Comparison of ENCODE assay signal across 8 cellular contexts in the genomic region with DNA sequence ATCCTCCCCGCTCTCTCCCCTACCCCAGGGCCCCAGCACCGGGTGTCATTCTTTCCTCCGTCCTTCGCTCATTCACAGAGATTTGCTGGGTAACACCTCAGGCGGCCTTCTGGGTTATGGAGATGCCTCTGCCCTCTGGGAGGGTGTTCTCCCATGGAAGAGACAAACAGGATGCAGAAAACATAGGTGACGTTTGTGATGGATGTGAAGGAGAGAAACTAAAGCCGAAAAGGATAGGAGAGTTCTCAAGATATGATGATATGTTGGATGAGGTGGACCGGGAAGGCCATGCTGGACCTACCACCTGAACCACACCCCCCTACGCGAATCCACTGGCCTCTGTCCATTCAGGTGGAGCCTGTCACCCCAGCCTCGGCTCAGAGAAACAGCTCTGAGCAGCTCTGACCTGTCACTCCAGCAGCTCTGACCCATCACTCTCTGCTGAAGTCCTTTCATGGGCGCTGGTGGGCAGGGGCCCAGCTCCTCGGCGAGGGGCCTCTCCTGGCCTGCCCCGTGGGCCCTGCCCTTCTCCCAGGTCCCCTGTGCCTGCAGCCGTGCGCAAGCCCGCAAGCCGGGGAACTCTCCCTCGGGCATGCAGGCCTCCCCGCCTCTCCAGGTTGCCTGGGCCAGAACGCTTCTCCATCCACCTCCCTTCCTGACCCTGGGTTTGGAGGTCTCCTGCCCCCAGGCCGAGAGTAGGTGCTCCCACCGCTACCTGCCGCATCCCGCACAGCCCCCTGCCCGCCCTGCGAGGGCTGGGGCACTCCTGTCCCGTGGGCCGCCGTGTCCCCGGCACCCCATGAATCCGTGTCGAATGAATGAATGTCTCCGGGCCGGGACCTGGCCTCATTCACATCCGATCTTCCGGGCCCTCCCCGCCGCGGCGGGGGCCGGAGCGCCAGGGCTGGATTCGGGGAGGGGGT. TPM values are rescaled to one million over a fixed set of nuclear protein-coding genes. Genes with fewer than 3 reads are reported as not detected.
A peak's percentile ranks its signal among the peaks of the same experiment; 100 is the strongest.
DNase-seq lines count a peak whose midpoint lies in the region; ATAC-seq and TF ChIP-seq lines count a peak whose summit lies in the region.

No MANE protein-coding gene starts in this region.

- WGBS in prostate gland, result 31% methylated on average over 45 of the region's 45 CpGs

- H3K27me3 Mint-ChIP-seq in T-cell, result peaks cover 16 to 31% of the 10 kb centered on the region in 2 donors

- no peak for TF ChIP-seq CTCF in fibroblast of the aortic adventitia (IDR thresholded peaks at IDR 0.05; ENCODE audit: insufficient read depth, low read length)
- TF ChIP-seq CTCF in prostate gland (IDR thresholded peaks at IDR 0.05), result no peak
- no peak for TF ChIP-seq CTCF in GM13977 (IDR thresholded peaks at IDR 0.05; ENCODE audit: extremely low read depth, insufficient read depth, missing control alignments)

- H3K9me3 Mint-ChIP-seq in T-cell, result no peaks in the 10 kb centered on the region

- no peaks in the 10 kb centered on the region for H3K27me3 ChIP-seq in prostate gland (replicated peaks; ENCODE audit: insufficient read depth)

- in situ Hi-C loops in GM13977 (cut with MboI; ENCODE audit: low pct_unique_long_range_greater_than_20kb, low sequenced_read_pairs, unreplicated experiment), result no loop called here

- ATAC-seq in T-cell (replicated peaks in 1 of 4) (peak in 3 of 4 experiments; percentile 3 to 14 (median 4)), GM21529 (IDR thresholded peaks at IDR 0.05; ENCODE audit: unreplicated experiment) (no peak)

- H3K4me1 Mint-ChIP-seq in T-cell, result peaks cover 9 to 16% (median 10%) of the 10 kb centered on the region in 3 donors

- POLR2A ChIA-PET in T-cell (lab: Charles Lee), result no interaction called here

- TF ChIP-seq POLR2A in prostate gland (IDR thresholded peaks at IDR 0.05), result no peak

- CTCF ChIA-PET in T-cell (lab: Charles Lee), result interaction anchor here in 1 of 2 donors (0.6 kb wide), 1 partner anchor 10 kb away, joined by 3 read pairs; no protein-coding TSS in a partner anchor

- H3K27ac ChIP-seq in prostate gland, result peak overlapping the region; percentile 22 to 31

- H3K27ac Mint-ChIP-seq in T-cell, result peak overlapping the region in 1 of 2 donors; percentile 58

- H3K36me3 Mint-ChIP-seq in T-cell, result no peaks in the 10 kb centered on the region

- peak overlapping the region; percentile 60 to 63 (median 62) for H3K4me3 Mint-ChIP-seq in T-cell

- no peaks in the 10 kb centered on the region for H3K9me3 ChIP-seq in prostate gland

- peak overlapping the region; percentile 54 for H3K4me3 ChIP-seq in fibroblast of the aortic adventitia (ENCODE audit: low read depth, low read length)
- H3K4me3 ChIP-seq in prostate gland, result peak overlapping the region; percentile 52 to 57

- H3K36me3 ChIP-seq in prostate gland, result no peaks in the 10 kb centered on the region

- DNase-seq in DMS53 treated with DMSO at 0.1 percent for 48 hours (lab: John Stamatoyannopoulos, UW; ENCODE audit: unreplicated experiment) (peak; percentile 25), T-cell (no peak), fibroblast of the aortic adventitia (ENCODE audit: low read depth) (no peak), prostate gland (ENCODE audit: low spot score) (no peak), cortex of kidney (lab: John Stamatoyannopoulos, UW) (no peak), NCI-H187 treated with DMSO at 0.1 percent for 48 hours (lab: John Stamatoyannopoulos, UW) (no peak), GM13977 (ENCODE audit: low spot score) (no peak)

- H3K4me1 ChIP-seq in prostate gland (replicated peaks), result no peaks in the 10 kb centered on the region

- intact Hi-C loops in prostate gland (cut with DNase I), result loop anchor here (5.0 kb wide), 3 partner anchors 39 to 66 kb away; no protein-coding TSS in a partner anchor

RNA-seq across cellular contexts. Expression of a gene that starts 0.7 kb away (rescaled TPM):
- total RNA-seq in T-cell (under 1 TPM in 4 of 5 donors, not detected in 1; 0.20 to 0.82 (median 0.46) TPM), fibroblast of the aortic adventitia (ENCODE audit: low replicate concordance) (10.7 and 39.2 TPM in 2 replicates), prostate gland (10 to 100 TPM; 19.1 to 28.5 TPM)
